Comparison of ENCODE assay signal across 7 cellular contexts in the genomic region with DNA sequence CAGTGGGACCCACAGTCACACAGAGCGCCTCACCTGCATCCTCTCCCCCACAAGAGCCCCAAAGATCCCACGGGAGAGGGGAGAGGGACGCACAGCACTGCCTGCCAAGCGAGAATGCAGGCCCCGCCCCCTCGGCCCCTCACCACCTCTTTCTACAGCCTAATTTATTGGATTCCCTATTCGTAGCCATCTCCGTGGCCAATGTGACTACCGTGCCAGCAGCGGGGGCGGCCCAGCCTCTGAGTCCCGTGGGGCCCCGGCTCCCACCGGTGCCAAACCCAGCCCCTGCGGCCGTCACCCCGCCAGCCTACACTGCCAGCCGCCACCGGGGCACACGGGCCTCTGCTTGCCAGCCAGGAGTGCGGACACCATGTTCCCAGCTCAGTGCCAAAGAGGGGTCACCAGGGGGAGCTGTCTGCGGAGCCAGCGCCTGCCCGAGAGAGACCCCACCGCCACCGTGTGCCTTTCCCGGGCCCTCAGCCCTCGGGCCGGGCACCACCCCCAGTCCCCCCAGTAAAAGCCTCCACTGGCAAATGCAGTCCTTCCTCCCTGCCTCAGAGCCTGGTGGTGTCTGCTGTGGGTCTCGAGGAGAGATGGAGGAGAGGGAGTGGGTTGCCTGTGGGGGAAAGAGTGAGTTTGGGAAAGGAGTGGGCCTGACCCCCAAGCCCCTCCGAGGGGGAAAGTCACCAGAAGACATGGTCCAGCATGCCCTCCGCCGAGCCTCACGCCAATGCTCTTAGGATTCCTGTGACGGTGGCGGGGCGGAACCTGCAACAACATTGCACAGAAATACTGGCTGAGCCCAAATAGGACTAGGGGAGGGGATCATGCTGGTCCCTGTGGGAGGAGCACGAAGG. TPM values are rescaled to one million over a fixed set of nuclear protein-coding genes. Genes with fewer than 3 reads are reported as not detected.
DNase-seq lines count a peak whose midpoint lies in the region; ATAC-seq and TF ChIP-seq lines count a peak whose summit lies in the region.
"Had no signal": no experiment of that assay in that cellular context is flagged by ENCODE, and none has a peak within 500 bp of the region (broad histone marks: within the 10 kb centered on the region; RNA-seq: fewer than 3 reads in every experiment).

No MANE protein-coding gene starts in this region.

- H3K27me3 ChIP-seq in CD8-positive, alpha-beta memory T cell (ENCODE audit: insufficient read depth, low read length, poor library complexity, severe bottlenecking) = no peaks in the 10 kb centered on the region
- no peaks in the 10 kb centered on the region for H3K27me3 ChIP-seq in PC-3 (ENCODE audit: low read length)
- H3K27me3 ChIP-seq in lower lobe of right lung (ENCODE audit: low read depth) = no peaks in the 10 kb centered on the region

- POLR2A ChIA-PET in CD8-positive, alpha-beta memory T cell (lab: Charles Lee) = no interaction called here
- POLR2A ChIA-PET in PC-3 (lab: Charles Lee; ENCODE audit: unreplicated experiment) = no interaction called here

- peak; percentile 40; the same call in 1 of the 2 replicates for TF ChIP-seq CTCF in PC-3 (conservative IDR thresholded peaks at IDR 0.05; ENCODE audit: low read depth, low read length)
- TF ChIP-seq CTCF in lower lobe of right lung (IDR thresholded peaks at IDR 0.05) = peak; percentile 0

- H3K27ac ChIP-seq in CD8-positive, alpha-beta memory T cell (ENCODE audit: low read depth, low read length) = peak overlapping the region; percentile 38
- no peak overlapping the region for H3K27ac ChIP-seq in PC-3 (ENCODE audit: low read length)
- peak overlapping the region; percentile 24 for H3K27ac ChIP-seq in lower lobe of right lung

- no peak overlapping the region for H2AFZ ChIP-seq in PC-3 (ENCODE audit: low read length)

- H3K27ac Mint-ChIP-seq in CD8-positive, alpha-beta memory T cell = no peak overlapping the region

- H4K20me1 ChIP-seq in PC-3 (ENCODE audit: low read length) = no peaks in the 10 kb centered on the region

- H3K9ac ChIP-seq in PC-3 (ENCODE audit: low read length) = no peak overlapping the region

- peaks cover 3 to 20% of the 10 kb centered on the region in 2 donors for H3K27me3 Mint-ChIP-seq in CD8-positive, alpha-beta memory T cell

- ATAC-seq in PC-3 (0 out of 2 replicates have a peak, but pooled peaks have one; percentile 24), lower lobe of right lung (no peak), HG02610 (IDR thresholded peaks at IDR 0.05; ENCODE audit: unreplicated experiment) (no peak)

- H3K4me1 Mint-ChIP-seq in CD8-positive, alpha-beta memory T cell = peaks cover 11 to 19% (median 12%) of the 10 kb centered on the region in 3 donors

- DNase-seq in CD8-positive, alpha-beta memory T cell = no peak
- DNase-seq in PC-3 (peak; percentile 7), lower lobe of right lung (no peak), NCI-H82 (lab: John Stamatoyannopoulos, UW) (no peak), Kasumi-1 (lab: John Stamatoyannopoulos, UW) (no peak)
- DNase-seq: GDM1 had no signal

- no peaks in the 10 kb centered on the region for H3K36me3 ChIP-seq in CD8-positive, alpha-beta memory T cell (ENCODE audit: insufficient read depth, low read length)
- H3K36me3 ChIP-seq in PC-3 (ENCODE audit: low read depth, low read length) (no peaks in the 10 kb centered on the region), lower lobe of right lung (no peaks in the 10 kb centered on the region)

- H3K79me2 ChIP-seq in PC-3 (ENCODE audit: low read length) = no peaks in the 10 kb centered on the region

- intact Hi-C loops in PC-3 (cut with micrococcal nuclease) (no loop called here), lower lobe of right lung (cut with DNase I) (no loop called here)

- CTCF ChIA-PET in CD8-positive, alpha-beta memory T cell (lab: Charles Lee) = interaction anchor here (1.0 kb wide), 1 partner anchor 203 kb away, joined by 3 read pairs; no protein-coding TSS in a partner anchor
- CTCF ChIA-PET in PC-3 (lab: Charles Lee) = no interaction called here

- no peaks in the 10 kb centered on the region for H3K9me3 ChIP-seq in CD8-positive, alpha-beta memory T cell (ENCODE audit: low read length)
- H3K9me3 ChIP-seq in PC-3 (ENCODE audit: low read length) (no peaks in the 10 kb centered on the region), lower lobe of right lung (no peaks in the 10 kb centered on the region)

- H3K4me1 ChIP-seq in CD8-positive, alpha-beta memory T cell (ENCODE audit: insufficient read depth, low read length) = peaks cover 13% of the 10 kb centered on the region
- H3K4me1 ChIP-seq in PC-3 (ENCODE audit: insufficient read depth, low read length) (no peaks in the 10 kb centered on the region), lower lobe of right lung (peaks cover 4% of the 10 kb centered on the region)

- H3K4me2 ChIP-seq in PC-3 (ENCODE audit: low read length) = peak overlapping the region; percentile 28; the same call in 1 of the 2 replicates

- H3K4me3 ChIP-seq in CD8-positive, alpha-beta memory T cell (ENCODE audit: low read length) = no peak overlapping the region
- no peak overlapping the region for H3K4me3 ChIP-seq in PC-3 (ENCODE audit: low read length)
- H3K4me3 ChIP-seq in lower lobe of right lung = peak overlapping the region; percentile 21

- peaks cover 0 to 4% (median 0%) of the 10 kb centered on the region in 3 donors for H3K36me3 Mint-ChIP-seq in CD8-positive, alpha-beta memory T cell

- H3F3A ChIP-seq in PC-3 (ENCODE audit: low read length, unreplicated experiment) = no peaks in the 10 kb centered on the region

- H3K9me2 ChIP-seq in PC-3 (replicated peaks; ENCODE audit: low read length) = no peaks in the 10 kb centered on the region

- H3K4me3 Mint-ChIP-seq in CD8-positive, alpha-beta memory T cell = no peak overlapping the region

- BruUV-seq in PC-3 (replicated peaks; lab: Mats Ljungman, UMichigan) = no TSS peak

- H3K9me3 Mint-ChIP-seq in CD8-positive, alpha-beta memory T cell = no peaks in the 10 kb centered on the region

RNA-seq across cellular contexts. Expression of a gene that starts 19.6 kb away (rescaled TPM):
- total RNA-seq in CD8-positive, alpha-beta memory T cell = under 1 TPM; 0.51 to 0.57 TPM
- polyA plus RNA-seq in CD8-positive, alpha-beta memory T cell = not detected
- total RNA-seq in PC-3 (2014; rRNA removed) (27.3 and 43.5 TPM in 2 replicates), lower lobe of right lung (4.6 TPM)

RNA-seq across cellular contexts. Expression of a gene that starts 19.8 kb away (rescaled TPM):
- total RNA-seq in CD8-positive, alpha-beta memory T cell = 1 to 10 TPM; 3.9 to 4.1 TPM
- polyA plus RNA-seq in CD8-positive, alpha-beta memory T cell = 3.4 TPM
- total RNA-seq in PC-3 (2014; rRNA removed) = 44.4 and 48.6 TPM in 2 replicates
- total RNA-seq in lower lobe of right lung = 14.5 TPM

RNA-seq across cellular contexts. Expression of a gene that starts 20.3 kb away (rescaled TPM):
- total RNA-seq in CD8-positive, alpha-beta memory T cell = 100 to 1,000 TPM; 140 to 153 TPM
- 333 TPM for polyA plus RNA-seq in CD8-positive, alpha-beta memory T cell
- total RNA-seq in PC-3 (2014; rRNA removed) (289 and 301 TPM in 2 replicates), lower lobe of right lung (219 TPM)

RNA-seq across cellular contexts. Expression of a gene that starts 36.4 kb away (rescaled TPM):
- not detected for total RNA-seq in CD8-positive, alpha-beta memory T cell
- polyA plus RNA-seq in CD8-positive, alpha-beta memory T cell = not detected
- total RNA-seq in PC-3 (2014; rRNA removed) (0.40 and 1.5 TPM in 2 replicates), lower lobe of right lung (not detected)

RNA-seq across cellular contexts. Expression of a gene that starts 49.7 kb away (rescaled TPM):
- total RNA-seq in CD8-positive, alpha-beta memory T cell = 10 to 100 TPM; 54.2 to 61.6 TPM
- 109 TPM for polyA plus RNA-seq in CD8-positive, alpha-beta memory T cell
- total RNA-seq in PC-3 (2014; rRNA removed) = 88.6 and 104 TPM in 2 replicates
- total RNA-seq in lower lobe of right lung = 50.1 TPM
